Comparison of ENCODE assay signal across 36 cellular contexts in genomic region chr18:32219431-32219830, GRCh38. TPM values are rescaled to one million over a fixed set of nuclear protein-coding genes. Genes with fewer than 3 reads are reported as not detected.
"Had no signal": no experiment of that assay in that cellular context is flagged by ENCODE, and none has a peak within 500 bp of the region (broad histone marks: within the 10 kb centered on the region; RNA-seq: fewer than 3 reads in every experiment).

No MANE protein-coding gene starts in this region.

- H3K27ac Mint-ChIP-seq: activated CD4-positive, alpha-beta memory T cell treated with anti-CD3 and anti-CD28 coated beads for 36 hours; activated CD4-positive, alpha-beta T cell treated with anti-CD3 and anti-CD28 coated beads for 36 hours; activated CD4-positive, alpha-beta T cell treated with anti-CD3 and anti-CD28 coated beads, Interleukin-2, amount 10 ng/mL, durations not matched to agents 24 days and 14 days; activated CD8-positive, alpha-beta memory T cell treated with anti-CD3 and anti-CD28 coated beads, Interleukin-2, amount 10 ng/mL, durations not matched to agents 7 days and 5 days; activated CD8-positive, alpha-beta T cell treated with anti-CD3 and anti-CD28 coated beads, Interleukin-2, amount 10 ng/mL, durations not matched to agents 7 days and 5 days; activated naive CD4-positive, alpha-beta T cell treated with anti-CD3 and anti-CD28 coated beads for 36 hours; activated naive CD4-positive, alpha-beta T cell treated with anti-CD3 and anti-CD28 coated beads, Interleukin-2, amount 50 U/mL, for 24 hours; activated naive CD8-positive, alpha-beta T cell treated with anti-CD3 and anti-CD28 coated beads for 36 hours; activated naive CD8-positive, alpha-beta T cell treated with anti-CD3 and anti-CD28 coated beads, Interleukin-2, amount 50 U/mL, for 24 hours; activated T-helper 1 cell treated with anti-CD3 and anti-CD28 coated beads, Interleukin-12 subunit alpha, Interleukin-12 subunit beta, Interleukin-2, Interleukin-4 antibody, amounts not matched to agents 30 ng/mL and 10 ng/mL and 1 ng/mL, durations not matched to agents 14 hours and 24 hours and 36 hours; activated T-helper 2 cell treated with anti-CD3 and anti-CD28 coated beads, Interferon-gamma antibody, Interleukin-2, Interleukin-4, amounts not matched to agents 10 μg/mL and 5 μg/mL and 100 μg/mL, durations not matched to agents 14 hours and 24 hours and 36 hours; endodermal cell had no signal

- H3K36me3 Mint-ChIP-seq: activated CD4-positive, alpha-beta memory T cell treated with anti-CD3 and anti-CD28 coated beads for 36 hours; activated CD8-positive, alpha-beta memory T cell treated with anti-CD3 and anti-CD28 coated beads, Interleukin-2, amount 10 ng/mL, durations not matched to agents 7 days and 5 days; activated naive CD4-positive, alpha-beta T cell treated with anti-CD3 and anti-CD28 coated beads, Interleukin-2, amount 50 U/mL, for 24 hours; activated naive CD8-positive, alpha-beta T cell treated with anti-CD3 and anti-CD28 coated beads for 36 hours had no signal

- H3K4me3 ChIP-seq: adrenal gland, body of pancreas, cardiac muscle cell, colonic mucosa, esophagus squamous epithelium, gastrocnemius medialis, heart left ventricle had no signal

- H3K4me1 ChIP-seq: adrenal gland, body of pancreas, colonic mucosa, esophagus squamous epithelium, gastrocnemius medialis, heart left ventricle had no signal

- H3K27me3 Mint-ChIP-seq: activated CD4-positive, alpha-beta memory T cell treated with anti-CD3 and anti-CD28 coated beads for 36 hours; activated CD4-positive, alpha-beta T cell treated with anti-CD3 and anti-CD28 coated beads for 36 hours; activated naive CD4-positive, alpha-beta T cell treated with anti-CD3 and anti-CD28 coated beads, Interleukin-2, amount 50 U/mL, for 24 hours; activated naive CD8-positive, alpha-beta T cell treated with anti-CD3 and anti-CD28 coated beads for 36 hours; activated naive CD8-positive, alpha-beta T cell treated with anti-CD3 and anti-CD28 coated beads, Interleukin-2, amount 50 U/mL, for 24 hours had no signal

- H3K9me3 ChIP-seq: adrenal gland, body of pancreas, colonic mucosa, esophagus squamous epithelium, gastrocnemius medialis, heart left ventricle had no signal

- H3K27me3 ChIP-seq: adrenal gland, body of pancreas, cardiac muscle cell, colonic mucosa, esophagus squamous epithelium, gastrocnemius medialis, heart left ventricle had no signal

- H3K4me3 Mint-ChIP-seq: activated CD4-positive, alpha-beta memory T cell treated with anti-CD3 and anti-CD28 coated beads for 36 hours; activated CD4-positive, alpha-beta T cell treated with anti-CD3 and anti-CD28 coated beads for 36 hours; activated CD4-positive, alpha-beta T cell treated with anti-CD3 and anti-CD28 coated beads, Interleukin-2, amount 10 ng/mL, durations not matched to agents 24 days and 14 days; activated CD8-positive, alpha-beta memory T cell treated with anti-CD3 and anti-CD28 coated beads, Interleukin-2, amount 10 ng/mL, durations not matched to agents 7 days and 5 days; activated CD8-positive, alpha-beta T cell treated with anti-CD3 and anti-CD28 coated beads, Interleukin-2, amount 10 ng/mL, durations not matched to agents 7 days and 5 days; activated naive CD4-positive, alpha-beta T cell treated with anti-CD3 and anti-CD28 coated beads for 36 hours; activated naive CD4-positive, alpha-beta T cell treated with anti-CD3 and anti-CD28 coated beads, Interleukin-2, amount 50 U/mL, for 24 hours; activated naive CD8-positive, alpha-beta T cell treated with anti-CD3 and anti-CD28 coated beads for 36 hours; activated naive CD8-positive, alpha-beta T cell treated with anti-CD3 and anti-CD28 coated beads, Interleukin-2, amount 50 U/mL, for 24 hours; activated T-helper 1 cell treated with anti-CD3 and anti-CD28 coated beads, Interleukin-12 subunit alpha, Interleukin-12 subunit beta, Interleukin-2, Interleukin-4 antibody, amounts not matched to agents 30 ng/mL and 10 ng/mL and 1 ng/mL, durations not matched to agents 14 hours and 24 hours and 36 hours; endodermal cell had no signal

- H3K9me3 Mint-ChIP-seq: activated CD4-positive, alpha-beta memory T cell treated with anti-CD3 and anti-CD28 coated beads for 36 hours; activated CD4-positive, alpha-beta T cell treated with anti-CD3 and anti-CD28 coated beads, Interleukin-2, amount 10 ng/mL, durations not matched to agents 24 days and 14 days; activated naive CD4-positive, alpha-beta T cell treated with anti-CD3 and anti-CD28 coated beads for 36 hours; activated naive CD4-positive, alpha-beta T cell treated with anti-CD3 and anti-CD28 coated beads, Interleukin-2, amount 50 U/mL, for 24 hours; activated naive CD8-positive, alpha-beta T cell treated with anti-CD3 and anti-CD28 coated beads for 36 hours; activated naive CD8-positive, alpha-beta T cell treated with anti-CD3 and anti-CD28 coated beads, Interleukin-2, amount 50 U/mL, for 24 hours; activated T-helper 1 cell treated with anti-CD3 and anti-CD28 coated beads, Interleukin-12 subunit alpha, Interleukin-12 subunit beta, Interleukin-2, Interleukin-4 antibody, amounts not matched to agents 30 ng/mL and 10 ng/mL and 1 ng/mL, durations not matched to agents 14 hours and 24 hours and 36 hours; activated T-helper 2 cell treated with anti-CD3 and anti-CD28 coated beads, Interferon-gamma antibody, Interleukin-2, Interleukin-4, amounts not matched to agents 10 μg/mL and 5 μg/mL and 100 μg/mL, durations not matched to agents 14 hours and 24 hours and 36 hours; endodermal cell had no signal

- H3K27ac ChIP-seq: adrenal gland, body of pancreas, cardiac muscle cell, colonic mucosa, esophagus squamous epithelium, gastrocnemius medialis, heart left ventricle had no signal

- ATAC-seq: activated CD4-positive, alpha-beta T cell treated with anti-CD3 and anti-CD28 coated beads for 36 hours; activated CD8-positive, alpha-beta memory T cell treated with anti-CD3 and anti-CD28 coated beads, Interleukin-2, amount 10 ng/mL, durations not matched to agents 7 days and 5 days; activated CD8-positive, alpha-beta T cell treated with anti-CD3 and anti-CD28 coated beads, Interleukin-2, amount 10 ng/mL, durations not matched to agents 7 days and 5 days; activated naive CD8-positive, alpha-beta T cell treated with anti-CD3 and anti-CD28 coated beads, Interleukin-2, amount 50 U/mL, for 24 hours; body of pancreas; gastrocnemius medialis; heart left ventricle had no signal

- H3K4me1 Mint-ChIP-seq: activated CD4-positive, alpha-beta T cell treated with anti-CD3 and anti-CD28 coated beads for 36 hours; activated CD4-positive, alpha-beta T cell treated with anti-CD3 and anti-CD28 coated beads, Interleukin-2, amount 10 ng/mL, durations not matched to agents 24 days and 14 days; activated CD8-positive, alpha-beta memory T cell treated with anti-CD3 and anti-CD28 coated beads, Interleukin-2, amount 10 ng/mL, durations not matched to agents 7 days and 5 days; activated naive CD4-positive, alpha-beta T cell treated with anti-CD3 and anti-CD28 coated beads, Interleukin-2, amount 50 U/mL, for 24 hours; activated naive CD8-positive, alpha-beta T cell treated with anti-CD3 and anti-CD28 coated beads for 36 hours; activated naive CD8-positive, alpha-beta T cell treated with anti-CD3 and anti-CD28 coated beads, Interleukin-2, amount 50 U/mL, for 24 hours; endodermal cell had no signal

- DNase-seq: activated CD4-positive, alpha-beta memory T cell treated with anti-CD3 and anti-CD28 coated beads for 36 hours; activated CD4-positive, alpha-beta T cell treated with anti-CD3 and anti-CD28 coated beads for 36 hours; activated CD4-positive, CD25-positive, alpha-beta regulatory T cell; activated CD4-positive, CD25-positive, alpha-beta regulatory T cell treated with anti-CD3 and anti-CD28 coated beads, Interleukin-2, amount 50 U/mL, for 72 hours; activated CD8-positive, alpha-beta memory T cell treated with anti-CD3 and anti-CD28 coated beads, Interleukin-2, amount 10 ng/mL, durations not matched to agents 7 days and 5 days; activated CD8-positive, alpha-beta memory T cell treated with anti-CD3 and anti-CD28 coated beads, Interleukin-2, amount 50 U/mL, for 4 hours; activated CD8-positive, alpha-beta T cell treated with anti-CD3 and anti-CD28 coated beads, Interleukin-2, amount 10 ng/mL, durations not matched to agents 7 days and 5 days; activated effector memory CD4-positive, alpha-beta T cell treated with anti-CD3 and anti-CD28 coated beads, Interleukin-2, amount 50 U/mL, for 16 hours; activated naive CD4-positive, alpha-beta T cell treated with anti-CD3 and anti-CD28 coated beads for 36 hours; activated naive CD8-positive, alpha-beta T cell treated with anti-CD3 and anti-CD28 coated beads for 36 hours; activated naive CD8-positive, alpha-beta T cell treated with anti-CD3 and anti-CD28 coated beads, Interleukin-2, amount 50 U/mL, for 24 hours; activated T-cell treated with anti-CD3 and anti-CD28 coated beads, Interleukin-2, amount 50 U/mL, for 1 hour; activated T-cell treated with anti-CD3 and anti-CD28 coated beads, Interleukin-2, amount 50 U/mL, for 48 hours; adrenal gland; amygdala; aorta; body of pancreas; central memory CD4-positive, alpha-beta T cell; cerebellar nuclear complex; colonic mucosa; effector CD8-positive, alpha-beta T cell; endodermal cell; esophagus squamous epithelium; gastrocnemius medialis; glutamatergic neuron; heart left ventricle; T-helper 2 cell had no signal

- H3K36me3 ChIP-seq: adrenal gland, cardiac muscle cell, colonic mucosa, esophagus squamous epithelium, gastrocnemius medialis, heart left ventricle had no signal

RNA-seq across cellular contexts. Expression of gene MEP1B, which starts 29.6 kb away (rescaled TPM):
- total RNA-seq: activated CD4-positive, alpha-beta T cell treated with anti-CD3 and anti-CD28 coated beads for 36 hours; activated CD4-positive, alpha-beta T cell treated with anti-CD3 and anti-CD28 coated beads, Interleukin-2, amount 10 ng/mL, durations not matched to agents 24 days and 14 days; activated CD8-positive, alpha-beta memory T cell treated with anti-CD3 and anti-CD28 coated beads for 36 hours; activated CD8-positive, alpha-beta T cell treated with anti-CD3 and anti-CD28 coated beads, Interleukin-2, amount 10 ng/mL, durations not matched to agents 7 days and 5 days; activated naive CD4-positive, alpha-beta T cell treated with anti-CD3 and anti-CD28 coated beads for 36 hours; activated T-helper 1 cell treated with anti-CD3 and anti-CD28 coated beads, Interleukin-12 subunit alpha, Interleukin-12 subunit beta, Interleukin-2, Interleukin-4 antibody, amounts not matched to agents 30 ng/mL and 10 ng/mL and 1 ng/mL, durations not matched to agents 14 hours and 24 hours and 36 hours; adrenal gland; aorta; body of pancreas; dermis microvascular lymphatic vessel endothelial cell; endodermal cell; esophagus squamous epithelium had no signal
- polyA plus RNA-seq: adrenal gland, cardiac muscle cell, esophagus, fibroblast of lung, heart left ventricle had no signal
